In genomic region chr3:39130026-39130425, GRCh38 we compare ENCODE assay signal across 21 cellular contexts. TPM values are rescaled to one million over a fixed set of nuclear protein-coding genes. Genes with fewer than 3 reads are reported as not detected.
A peak's percentile ranks its signal among the peaks of the same experiment; 100 is the strongest.
DNase-seq lines count a peak whose midpoint lies in the region; ATAC-seq and TF ChIP-seq lines count a peak whose summit lies in the region.
"Had no signal": no experiment of that assay in that cellular context is flagged by ENCODE, and none has a peak within 500 bp of the region (broad histone marks: within the 10 kb centered on the region; RNA-seq: fewer than 3 reads in every experiment).

No MANE protein-coding gene starts in this region.

- H3K9ac ChIP-seq in trophoblast cell (ENCODE audit: low read length) (no peak overlapping the region), endodermal cell (ENCODE audit: extremely low read depth, low read length, poor library complexity, severe bottlenecking) (no peak overlapping the region)

- H2BK12ac ChIP-seq in trophoblast cell (ENCODE audit: low read length) = no peak overlapping the region

- H3K27me3 ChIP-seq in trophoblast cell (ENCODE audit: insufficient read depth, low read length) (no peaks in the 10 kb centered on the region), endodermal cell (ENCODE audit: control insufficient read depth, insufficient read depth, low read length, poor library complexity, severe bottlenecking) (no peaks in the 10 kb centered on the region)
- H3K27me3 ChIP-seq in CD4-positive, alpha-beta memory T cell (ENCODE audit: insufficient read depth, low read length) = no peaks in the 10 kb centered on the region

- no CpG with 5 or more reads among the region's 6 CpGs for WGBS in trophoblast cell (ENCODE audit: extremely low coverage, insufficient coverage, insufficient read length)
- 91% methylated on average over 6 of the region's 6 CpGs; no CpG with 5 or more reads in 1 of the 2 experiments for WGBS in endodermal cell (ENCODE audit: insufficient coverage in 1 of 2, insufficient read length in 1 of 2), 2 experiments

- DNase-seq in activated CD8-positive, alpha-beta memory T cell treated with anti-CD3 and anti-CD28 coated beads, Interleukin-2, amount 50 U/mL, for 4 hours = peak; percentile 11
- no peak for DNase-seq in activated CD8-positive, alpha-beta memory T cell treated with anti-CD3 and anti-CD28 coated beads, Interleukin-2, amount 50 U/mL, for 48 hours
- no peak for DNase-seq in trophoblast cell
- DNase-seq in NCI-H187 treated with DMSO at 0.1 percent for 48 hours (lab: John Stamatoyannopoulos, UW) = no peak
- DNase-seq in endodermal cell = no peak
- DNase-seq in CD4-positive, alpha-beta memory T cell = no peak
- DNase-seq: CD4-positive, CD25-positive, alpha-beta regulatory T cell; COR-L47; DMS79; Karpas-422; MV-4-11; NCI-H1105 treated with DMSO at 0.1 percent for 48 hours; NCI-H2081; NCI-H2171; NCI-H345; NCI-H524 had no signal

- CTCF ChIA-PET in CD4-positive, alpha-beta memory T cell (lab: Charles Lee; ENCODE audit: partially characterized antibody) = interaction anchor here (4.6 to 24.3 kb wide), 2 partner anchors 17 to 159 kb away, joined by 30 to 471 read pairs; no protein-coding TSS in a partner anchor

- H3K14ac ChIP-seq in trophoblast cell (ENCODE audit: low read length) = no peak overlapping the region

- H4K12ac ChIP-seq in trophoblast cell (ENCODE audit: low read depth, low read length) = no peak overlapping the region

- H3K23ac ChIP-seq in trophoblast cell (ENCODE audit: low read length) = no peak overlapping the region

- no peaks in the 10 kb centered on the region for H3K27me3 Mint-ChIP-seq in activated T-helper 17 cell treated with anti-CD3 and anti-CD28 coated beads, Interleukin-2, amount 50 U/mL, for 72 hours
- no peaks in the 10 kb centered on the region for H3K27me3 Mint-ChIP-seq in endodermal cell (ENCODE audit: insufficient read depth)
- H3K27me3 Mint-ChIP-seq in CD4-positive, alpha-beta memory T cell = no peaks in the 10 kb centered on the region
- H3K27me3 Mint-ChIP-seq: B cell; CD4-positive, CD25-positive, alpha-beta regulatory T cell had no signal

- H2AK5ac ChIP-seq in trophoblast cell (ENCODE audit: low read length) = peak overlapping the region; percentile 25

- POLR2A ChIA-PET in CD4-positive, alpha-beta memory T cell (lab: Charles Lee; ENCODE audit: partially characterized antibody) = no interaction called here

- peak overlapping the region; percentile 49 for H3K27ac Mint-ChIP-seq in activated T-helper 17 cell treated with anti-CD3 and anti-CD28 coated beads, Interleukin-2, amount 50 U/mL, for 72 hours
- no peak overlapping the region for H3K27ac Mint-ChIP-seq in endodermal cell
- peak overlapping the region in 2 of 7 donors; percentile 36 to 66 for H3K27ac Mint-ChIP-seq in CD4-positive, alpha-beta memory T cell
- H3K27ac Mint-ChIP-seq: CD4-positive, CD25-positive, alpha-beta regulatory T cell had no signal

- H3K79me2 ChIP-seq in trophoblast cell (ENCODE audit: control insufficient read depth, insufficient read depth, low read length, poor library complexity) = no peaks in the 10 kb centered on the region

- H3K9me3 Mint-ChIP-seq in activated T-helper 17 cell treated with anti-CD3 and anti-CD28 coated beads, Interleukin-2, amount 50 U/mL, for 72 hours = no peaks in the 10 kb centered on the region
- H3K9me3 Mint-ChIP-seq in endodermal cell = no peaks in the 10 kb centered on the region
- H3K9me3 Mint-ChIP-seq in CD4-positive, alpha-beta memory T cell = peaks cover 0 to 2% (median 0%) of the 10 kb centered on the region in 8 donors
- H3K9me3 Mint-ChIP-seq: CD4-positive, CD25-positive, alpha-beta regulatory T cell had no signal

- peaks cover 16% of the 10 kb centered on the region for H3K79me1 ChIP-seq in trophoblast cell (ENCODE audit: low read length)

- H3K18ac ChIP-seq in trophoblast cell (ENCODE audit: low read length) = no peak overlapping the region

- H3K4me3 Mint-ChIP-seq in activated T-helper 17 cell treated with anti-CD3 and anti-CD28 coated beads, Interleukin-2, amount 50 U/mL, for 72 hours = no peak overlapping the region
- H3K4me3 Mint-ChIP-seq in endodermal cell = no peak overlapping the region
- H3K4me3 Mint-ChIP-seq in CD4-positive, alpha-beta memory T cell = no peak overlapping the region
- H3K4me3 Mint-ChIP-seq: B cell; CD4-positive, CD25-positive, alpha-beta regulatory T cell had no signal

- no peaks in the 10 kb centered on the region for H3K36me3 ChIP-seq in trophoblast cell (ENCODE audit: control insufficient read depth in 1 of 2, insufficient read depth in 2 of 2, low read length in 2 of 2)
- no peaks in the 10 kb centered on the region for H3K36me3 ChIP-seq in endodermal cell (ENCODE audit: control insufficient read depth, insufficient read depth, low read length)
- H3K36me3 ChIP-seq in CD4-positive, alpha-beta memory T cell (ENCODE audit: insufficient read depth, low read length) = no peaks in the 10 kb centered on the region

- no peak overlapping the region for H2AFZ ChIP-seq in trophoblast cell (ENCODE audit: insufficient read depth, low read length, poor library complexity)

- no peak overlapping the region for H3K4me2 ChIP-seq in trophoblast cell (ENCODE audit: low read length)
- H3K4me2 ChIP-seq: A549 had no signal

- H3K4me3 ChIP-seq in trophoblast cell (ENCODE audit: low read depth, low read length) = no peak overlapping the region
- no peak overlapping the region for H3K4me3 ChIP-seq in endodermal cell (ENCODE audit: low read length)
- no peak overlapping the region for H3K4me3 ChIP-seq in CD4-positive, alpha-beta memory T cell (ENCODE audit: low read length in 2 of 2)
- H3K4me3 ChIP-seq: A549 had no signal

- intact Hi-C loops in CD4-positive, alpha-beta memory T cell (cut with micrococcal nuclease) = no loop called here

- TF ChIP-seq CTCF in 22Rv1 (IDR thresholded peaks at IDR 0.05) (no peak), endodermal cell (conservative IDR thresholded peaks at IDR 0.05) (no peak)

- H3K4me1 ChIP-seq in trophoblast cell (ENCODE audit: control insufficient read depth in 1 of 2, insufficient read depth in 2 of 2, low read length in 2 of 2) (peaks cover 13 to 21% of the 10 kb centered on the region in 2 experiments), endodermal cell (ENCODE audit: control insufficient read depth, insufficient read depth, low read length) (no peaks in the 10 kb centered on the region)
- peaks cover 22% of the 10 kb centered on the region for H3K4me1 ChIP-seq in CD4-positive, alpha-beta memory T cell (ENCODE audit: insufficient read depth, low read length)

- no peak overlapping the region for H3K4ac ChIP-seq in trophoblast cell (ENCODE audit: low read depth, low read length)

- H2BK5ac ChIP-seq in trophoblast cell (ENCODE audit: low read depth, low read length, poor library complexity) = no peak overlapping the region

- H3K27ac ChIP-seq in 22Rv1 (peak overlapping the region; percentile 37; the same call in 1 of the 2 replicates), trophoblast cell (ENCODE audit: low read depth, low read length) (no peak overlapping the region), endodermal cell (ENCODE audit: low read depth, low read length) (no peak overlapping the region)
- no peak overlapping the region for H3K27ac ChIP-seq in CD4-positive, alpha-beta memory T cell (ENCODE audit: low read depth, low read length)
- H3K27ac ChIP-seq: A549 had no signal

- no peaks in the 10 kb centered on the region for H3K36me3 Mint-ChIP-seq in activated T-helper 17 cell treated with anti-CD3 and anti-CD28 coated beads, Interleukin-2, amount 50 U/mL, for 72 hours (ENCODE audit: low read depth)
- no peaks in the 10 kb centered on the region for H3K36me3 Mint-ChIP-seq in endodermal cell (ENCODE audit: low read depth)
- no peaks in the 10 kb centered on the region for H3K36me3 Mint-ChIP-seq in CD4-positive, alpha-beta memory T cell

- H2BK120ac ChIP-seq in trophoblast cell (ENCODE audit: insufficient read depth, low read length, poor library complexity) = no peak overlapping the region

- H4K91ac ChIP-seq in trophoblast cell (ENCODE audit: low read depth, low read length) = no peak overlapping the region

- H3K9me3 ChIP-seq in trophoblast cell (ENCODE audit: insufficient read depth, low read depth, low read length) (no peaks in the 10 kb centered on the region), endodermal cell (ENCODE audit: control insufficient read depth, low read length) (no peaks in the 10 kb centered on the region)
- no peaks in the 10 kb centered on the region for H3K9me3 ChIP-seq in CD4-positive, alpha-beta memory T cell (ENCODE audit: control insufficient read depth in 1 of 2, low read length in 2 of 2)
- H3K9me3 ChIP-seq: A549 had no signal

- no peak for ATAC-seq in activated T-helper 17 cell treated with anti-CD3 and anti-CD28 coated beads, Interleukin-2, amount 50 U/mL, for 72 hours (replicated peaks)
- ATAC-seq: A549, Panc1 had no signal

- H3K4me1 Mint-ChIP-seq in activated T-helper 17 cell treated with anti-CD3 and anti-CD28 coated beads, Interleukin-2, amount 50 U/mL, for 72 hours = peaks cover 20% of the 10 kb centered on the region
- peaks cover 9% of the 10 kb centered on the region for H3K4me1 Mint-ChIP-seq in endodermal cell
- H3K4me1 Mint-ChIP-seq in CD4-positive, alpha-beta memory T cell = peaks cover 13 to 47% (median 24%) of the 10 kb centered on the region in 4 donors

- H4K8ac ChIP-seq in trophoblast cell (ENCODE audit: low read depth, low read length) = no peak overlapping the region

RNA-seq across cellular contexts. Expression of gene TTC21A, which starts 22.5 kb away (rescaled TPM):
- total RNA-seq in activated T-helper 17 cell treated with anti-CD3 and anti-CD28 coated beads, Interleukin-2, amount 50 U/mL, for 72 hours = 1 to 10 TPM; 2.7 to 4.7 TPM
- polyA plus RNA-seq in trophoblast cell (2013) = 1.8 and 2.1 TPM in 2 replicates
- total RNA-seq in endodermal cell = 1 to 10 TPM; 5.7 to 5.8 TPM
- polyA plus RNA-seq in endodermal cell (2013, experiment 1 of 2) = 8.1 TPM
- polyA plus RNA-seq in endodermal cell (2013, experiment 2 of 2) = 7.0 TPM
- total RNA-seq in CD4-positive, alpha-beta memory T cell = 1 to 10 TPM; 3.0 to 3.9 TPM
- 1 to 10 TPM in 1 of 2 donors, not detected in 1; 1.1 TPM for polyA plus RNA-seq in CD4-positive, alpha-beta memory T cell

RNA-seq across cellular contexts. Expression of gene GORASP1, which starts 22.6 kb away (rescaled TPM):
- 10 to 100 TPM; 21.2 to 24.2 TPM for total RNA-seq in activated T-helper 17 cell treated with anti-CD3 and anti-CD28 coated beads, Interleukin-2, amount 50 U/mL, for 72 hours
- polyA plus RNA-seq in trophoblast cell (2013) = 19.6 and 19.9 TPM in 2 replicates
- total RNA-seq in endodermal cell = 10 to 100 TPM; 47.4 to 48.9 TPM
- 34.8 TPM for polyA plus RNA-seq in endodermal cell (2013, experiment 1 of 2)
- 28.4 TPM for polyA plus RNA-seq in endodermal cell (2013, experiment 2 of 2)
- 10 to 100 TPM; 57.1 to 58.4 TPM for total RNA-seq in CD4-positive, alpha-beta memory T cell
- polyA plus RNA-seq in CD4-positive, alpha-beta memory T cell = 10 to 100 TPM; 21.5 to 22.1 TPM

RNA-seq across cellular contexts. Expression of gene CSRNP1, which starts 23.4 kb away (rescaled TPM):
- total RNA-seq in activated T-helper 17 cell treated with anti-CD3 and anti-CD28 coated beads, Interleukin-2, amount 50 U/mL, for 72 hours = 100 to 1,000 TPM in 1 of 2 donors, 10 to 100 TPM in 1; 42.9 to 145 TPM
- 35.6 and 35.8 TPM in 2 replicates for polyA plus RNA-seq in trophoblast cell (2013)
- total RNA-seq in endodermal cell = 10 to 100 TPM in 1 of 2 donors, 1 to 10 TPM in 1; 9.2 to 11.1 TPM
- polyA plus RNA-seq in endodermal cell (2013, experiment 1 of 2) = 7.5 TPM
- polyA plus RNA-seq in endodermal cell (2013, experiment 2 of 2) = 8.0 TPM
- total RNA-seq in CD4-positive, alpha-beta memory T cell = 10 to 100 TPM; 14.9 to 15.3 TPM
- 10 to 100 TPM; 22.5 to 89.7 TPM for polyA plus RNA-seq in CD4-positive, alpha-beta memory T cell
